21 cellular contexts compared by ENCODE assay signal in genomic region chr22:42871146-42872050, GRCh38.
"Had no signal": no experiment of that assay in that cellular context is flagged by ENCODE, and none has a peak within 500 bp of the region (broad histone marks: within the 10 kb centered on the region; RNA-seq: fewer than 3 reads in every experiment).

No MANE protein-coding gene starts in this region.

- ATAC-seq: gastrocnemius medialis, heart right ventricle had no signal

- H3K4me3 Mint-ChIP-seq: naive B cell, nephron had no signal

- H3K27ac ChIP-seq: coronary artery, epithelial cell of prostate, esophagus muscularis mucosa, heart right ventricle, right atrium auricular region, skin epidermis had no signal

- H3K4me3 ChIP-seq: coronary artery, dorsolateral prefrontal cortex, esophagus muscularis mucosa, gastrocnemius medialis, heart right ventricle, right atrium auricular region, sigmoid colon, skin epidermis had no signal

- H3K27me3 ChIP-seq: dorsolateral prefrontal cortex, esophagus muscularis mucosa, gastrocnemius medialis, heart right ventricle, right atrium auricular region, sigmoid colon had no signal

- H3K27me3 Mint-ChIP-seq: naive B cell had no signal

- H3K27ac Mint-ChIP-seq: nephron had no signal

- DNase-seq: dorsolateral prefrontal cortex; effector CD8-positive, alpha-beta T cell; gastrocnemius medialis; heart right ventricle; hypothalamus; kidney glomerular epithelial cell; mesendoderm; naive B cell; sigmoid colon; stimulated activated CD4-positive, alpha-beta T cell treated with anti-CD3 and anti-CD28 coated beads, Interleukin-2, amount 100 ng/mL, for 24 hours; stimulated activated CD4-positive, alpha-beta T cell treated with anti-CD3 and anti-CD28 coated beads, Interleukin-4, amount 100 ng/mL, for 4 hours; stimulated activated naive CD4-positive, alpha-beta T cell; trophoblast cell had no signal

- FAIRE-seq: endometrium, islet of Langerhans had no signal

- H3K9me3 ChIP-seq: esophagus muscularis mucosa, gastrocnemius medialis, heart right ventricle, right atrium auricular region, sigmoid colon had no signal

- H3K9me3 Mint-ChIP-seq: naive B cell, nephron had no signal
